13 cellular contexts compared by ENCODE assay signal in genomic region chr12:2759733-2760132, GRCh38. TPM values are rescaled to one million over a fixed set of nuclear protein-coding genes. Genes with fewer than 3 reads are reported as not detected.
DNase-seq lines count a peak whose midpoint lies in the region; TF ChIP-seq lines count a peak whose summit lies in the region.
"Had no signal": no experiment of that assay in that cellular context is flagged by ENCODE, and none has a peak within 500 bp of the region (broad histone marks: within the 10 kb centered on the region; RNA-seq: fewer than 3 reads in every experiment).

No MANE protein-coding gene starts in this region.

- no peak overlapping the region for H3K4me2 ChIP-seq in mammary epithelial cell (ENCODE audit: insufficient read depth, low read depth, low read length)
- H3K4me2 ChIP-seq: BLaER1 had no signal

- H2AFZ ChIP-seq in mammary epithelial cell (ENCODE audit: low read depth, low read length): no peak overlapping the region

- no peaks in the 10 kb centered on the region for H3K4me1 ChIP-seq in mammary epithelial cell (ENCODE audit: insufficient read depth, low read length)
- H3K4me1 ChIP-seq: BLaER1 had no signal

- no peaks in the 10 kb centered on the region for H4K20me1 ChIP-seq in mammary epithelial cell (ENCODE audit: insufficient read depth, low read length)

- DNase-seq in NCI-H526 (lab: John Stamatoyannopoulos, UW): peak; percentile 79 to 89
- peak; percentile 28 for DNase-seq in activated CD8-positive, alpha-beta memory T cell treated with anti-CD3 and anti-CD28 coated beads, Interleukin-2, amount 50 U/mL, for 48 hours
- peak; percentile 29 for DNase-seq in islet precursor cell
- DNase-seq in posterior vena cava (ENCODE audit: low spot score): peak; percentile 55
- no peak for DNase-seq in HuH-7.5 (ENCODE audit: low spot score)
- no peak for DNase-seq in germinal center (ENCODE audit: low spot score)
- no peak for DNase-seq in mammary epithelial cell
- DNase-seq: 8988T; AML-193; CD8-positive, alpha-beta memory T cell; DMS53; GF-D8 had no signal

- no TSS peak for BruUV-seq in mammary epithelial cell (replicated peaks; lab: Mats Ljungman, UMichigan)

- WGBS in mammary epithelial cell (ENCODE audit: low coverage, missing lambda C conversion rate): 90% methylated on average over 3 of the region's 4 CpGs

- no peak for TF ChIP-seq CTCF in mammary epithelial cell (conservative IDR thresholded peaks at IDR 0.05 in 1 of 2, IDR thresholded peaks at IDR 0.05 in 1 of 2; ENCODE audit: extremely low read depth in 1 of 2, insufficient read depth in 1 of 2, low read depth in 1 of 2, low read length in 2 of 2)

- CTCF ChIA-PET in mammary epithelial cell (lab: Charles Lee; ENCODE audit: low non-redundant PET): no interaction called here

- H3K4me3 ChIP-seq in mammary epithelial cell (replicated peaks in 1 of 3; ENCODE audit: insufficient read depth in 1 of 3, low read depth in 2 of 3, low read length in 3 of 3): no peak overlapping the region
- H3K4me3 ChIP-seq: BLaER1 had no signal

- intact Hi-C loops in posterior vena cava (cut with DNase I): no loop called here
- intact Hi-C loops in mammary epithelial cell (cut with micrococcal nuclease): no loop called here

- H3K79me2 ChIP-seq in mammary epithelial cell (ENCODE audit: insufficient read depth, low read length): no peaks in the 10 kb centered on the region

- in situ Hi-C loops in mammary epithelial cell (cut with MboI; ENCODE audit: low sequenced_read_pairs in 2 of 2): no loop called here

- H3K27me3 ChIP-seq in mammary epithelial cell (ENCODE audit: insufficient read depth, low read length): peaks cover 3% of the 10 kb centered on the region
- H3K27me3 ChIP-seq: BLaER1 had no signal

- H3K9me3 ChIP-seq in mammary epithelial cell (replicated peaks; ENCODE audit: insufficient read depth, low read length): no peaks in the 10 kb centered on the region
- H3K9me3 ChIP-seq: BLaER1 had no signal

- H3K27ac ChIP-seq in mammary epithelial cell (ENCODE audit: insufficient read depth, low read depth, low read length): no peak overlapping the region
- H3K27ac ChIP-seq: BLaER1 had no signal

- dilution Hi-C loops in mammary epithelial cell (cut with HindIII; ENCODE audit: low sequenced_read_pairs): loop anchor here (25.0 kb wide), 1 partner anchor 722 kb away; no protein-coding TSS in a partner anchor

- no peaks in the 10 kb centered on the region for H3K36me3 ChIP-seq in mammary epithelial cell (ENCODE audit: insufficient read depth, low read length)
- H3K36me3 ChIP-seq: BLaER1 had no signal

- no peak overlapping the region for H3K9ac ChIP-seq in mammary epithelial cell (ENCODE audit: insufficient read depth, low read length)
- H3K9ac ChIP-seq: BLaER1 had no signal

RNA-seq across cellular contexts. Expression of gene FKBP4, which starts 35.0 kb away (rescaled TPM):
- total RNA-seq in posterior vena cava (10 to 100 TPM; 35.7 to 43.1 TPM), mammary epithelial cell (100 to 1,000 TPM in 1 of 2 donors, 10 to 100 TPM in 1; 53.5 to 111 TPM)
- 80.6 TPM for polyA plus RNA-seq in mammary epithelial cell
- 93.5 TPM for polyA minus RNA-seq in mammary epithelial cell

RNA-seq across cellular contexts. Expression of gene ITFG2, which starts 52.7 kb away (rescaled TPM):
- total RNA-seq in posterior vena cava: 10 to 100 TPM; 16.7 to 28.3 TPM
- total RNA-seq in mammary epithelial cell: 10 to 100 TPM; 15.2 to 25.9 TPM
- 16.8 TPM for polyA plus RNA-seq in mammary epithelial cell
- polyA minus RNA-seq in mammary epithelial cell: 120 TPM

Comparison
In these comparisons a context has a peak if more than half of its experiments do, and no peak if none do; other contexts are left out.
1. DNase-seq: peak in NCI-H526 (2 of 2), activated CD8-positive, alpha-beta memory T cell treated with anti-CD3 and anti-CD28 coated beads, Interleukin-2, amount 50 U/mL, for 48 hours (single experiment), islet precursor cell (single experiment) and posterior vena cava (single experiment); none in HuH-7.5 (single experiment), germinal center (single experiment) and mammary epithelial cell (single experiment).